Comparison of ENCODE assay signal across 14 cellular contexts in genomic region chr7:114508096-114508495, GRCh38.
DNase-seq lines count a peak whose midpoint lies in the region; ATAC-seq and TF ChIP-seq lines count a peak whose summit lies in the region.
"Had no signal": no experiment of that assay in that cellular context is flagged by ENCODE, and none has a peak within 500 bp of the region (broad histone marks: within the 10 kb centered on the region; RNA-seq: fewer than 3 reads in every experiment).

No MANE protein-coding gene starts in this region.

- H2AFZ ChIP-seq in KMS-11 (ENCODE audit: low read depth) = no peak overlapping the region

- 0 out of 2 replicates have a peak overlapping the region, but pooled peaks have one; percentile 2 for H3K4me2 ChIP-seq in KMS-11
- H3K4me2 ChIP-seq: SK-N-SH had no signal

- H3K9me3 ChIP-seq in mucosa of descending colon = no peaks in the 10 kb centered on the region
- no peaks in the 10 kb centered on the region for H3K9me3 ChIP-seq in colonic mucosa
- H3K9me3 ChIP-seq: BE2C, SK-N-SH had no signal

- peaks cover 20% of the 10 kb centered on the region for H3K4me1 ChIP-seq in KMS-11 (ENCODE audit: low read depth, poor library complexity, severe bottlenecking)
- H3K4me1 ChIP-seq in mucosa of descending colon (ENCODE audit: low read depth) = peaks cover 1% of the 10 kb centered on the region
- no peaks in the 10 kb centered on the region for H3K4me1 ChIP-seq in colonic mucosa
- H3K4me1 ChIP-seq: BE2C had no signal

- no peak overlapping the region for H3K4me3 ChIP-seq in AG10803 (ENCODE audit: low read length)
- H3K4me3 ChIP-seq in KMS-11 (IDR thresholded peaks at IDR 0.05; ENCODE audit: insufficient read depth, low read depth, low read length) = no peak overlapping the region
- H3K4me3 ChIP-seq in epithelial cell of esophagus (ENCODE audit: low read length) = no peak overlapping the region
- no peak overlapping the region for H3K4me3 ChIP-seq in mucosa of descending colon
- no peak overlapping the region for H3K4me3 ChIP-seq in colonic mucosa

- H3K27ac ChIP-seq in KMS-11 = no peak overlapping the region
- no peak overlapping the region for H3K27ac ChIP-seq in colonic mucosa

- TF ChIP-seq CTCF in AG10803 (conservative IDR thresholded peaks at IDR 0.05; ENCODE audit: low read length) = no peak
- TF ChIP-seq CTCF in KMS-11 (conservative IDR thresholded peaks at IDR 0.05; ENCODE audit: low read depth, low read length) = no peak
- no peak for TF ChIP-seq CTCF in epithelial cell of esophagus (IDR thresholded peaks at IDR 0.05; ENCODE audit: insufficient read depth, low read depth, low read length, missing control alignments)
- no peak for TF ChIP-seq CTCF in mucosa of descending colon (IDR thresholded peaks at IDR 0.05)
- TF ChIP-seq CTCF in colonic mucosa (IDR thresholded peaks at IDR 0.05) = no peak

- ATAC-seq in mucosa of descending colon (peak; percentile 30), HG03108 (IDR thresholded peaks at IDR 0.05; ENCODE audit: unreplicated experiment) (no peak)

- H3K79me2 ChIP-seq in KMS-11 (ENCODE audit: insufficient read depth, low read depth) = no peaks in the 10 kb centered on the region

- DNase-seq in AG10803 (ENCODE audit: low read depth) (peak; percentile 36), epithelial cell of esophagus (ENCODE audit: low read depth) (peak; percentile 28), mucosa of descending colon (no peak), colonic mucosa (no peak), NCI-H1092 treated with DMSO at 0.1 percent for 48 hours (lab: John Stamatoyannopoulos, UW) (no peak)
- no peak for DNase-seq in activated CD4-positive, CD25-positive, alpha-beta regulatory T cell (lab: John Stamatoyannopoulos, UW)
- DNase-seq: activated CD4-positive, alpha-beta memory T cell treated with anti-CD3 and anti-CD28 coated beads, Interleukin-2, amount 10 ng/mL, durations not matched to agents 7 days and 5 days; amniotic stem cell; BE2C; immature natural killer cell; NCI-H1105; SK-N-SH had no signal

- no peaks in the 10 kb centered on the region; the same call in 1 of the 2 replicates for H4K20me1 ChIP-seq in KMS-11 (ENCODE audit: insufficient read depth)

- H3K9ac ChIP-seq in KMS-11 = no peak overlapping the region
- no peak overlapping the region for H3K9ac ChIP-seq in colonic mucosa (ENCODE audit: low read depth in 2 of 2, low read length in 2 of 2)
- H3K9ac ChIP-seq: SK-N-SH had no signal

- H3K27me3 ChIP-seq in KMS-11 (ENCODE audit: insufficient read depth, low read depth) (no peaks in the 10 kb centered on the region), colonic mucosa (no peaks in the 10 kb centered on the region)
- H3K27me3 ChIP-seq: BE2C had no signal

- H3K36me3 ChIP-seq in KMS-11 (ENCODE audit: insufficient read depth) (no peaks in the 10 kb centered on the region), mucosa of descending colon (ENCODE audit: low read depth) (no peaks in the 10 kb centered on the region), colonic mucosa (no peaks in the 10 kb centered on the region)
- H3K36me3 ChIP-seq: BE2C had no signal

- intact Hi-C loops in mucosa of descending colon (cut with DNase I, micrococcal nuclease) = no loop called here
- intact Hi-C loops in colonic mucosa (cut with DNase I) = no loop called here

Comparison
In these comparisons a context has a peak if more than half of its experiments do, and no peak if none do; other contexts are left out.
1. DNase-seq: peak in AG10803 (single experiment) and epithelial cell of esophagus (single experiment); none in mucosa of descending colon (0 of 3), activated CD4-positive, CD25-positive, alpha-beta regulatory T cell (0 of 4), colonic mucosa (single experiment) and NCI-H1092 treated with DMSO at 0.1 percent for 48 hours (single experiment).